In genomic region chr2:187819624-187820023, GRCh38 we compare ENCODE assay signal across 15 cellular contexts.
DNase-seq lines count a peak whose midpoint lies in the region; ATAC-seq and TF ChIP-seq lines count a peak whose summit lies in the region.
"Had no signal": no experiment of that assay in that cellular context is flagged by ENCODE, and none has a peak within 500 bp of the region (broad histone marks: within the 10 kb centered on the region; RNA-seq: fewer than 3 reads in every experiment).

No MANE protein-coding gene starts in this region.

- H3K27ac ChIP-seq in GM23338 (ENCODE audit: low read depth) (no peak overlapping the region), trophoblast cell (ENCODE audit: low read depth, low read length) (no peak overlapping the region)
- H3K27ac ChIP-seq: C4-2B, GM23248 had no signal

- H3K36me3 ChIP-seq in GM23338 (ENCODE audit: insufficient read depth), result no peaks in the 10 kb centered on the region; the same call in 1 of the 2 replicates
- H3K36me3 ChIP-seq in trophoblast cell (ENCODE audit: control insufficient read depth in 1 of 2, insufficient read depth in 2 of 2, low read length in 2 of 2), result no peaks in the 10 kb centered on the region

- H3K23ac ChIP-seq in trophoblast cell (ENCODE audit: low read length), result no peak overlapping the region

- DNase-seq in DMS53 treated with DMSO at 0.1 percent for 48 hours (lab: John Stamatoyannopoulos, UW; ENCODE audit: unreplicated experiment) (peak; percentile 61), GM23338 (ENCODE audit: low spot score) (no peak), NCI-H69 (lab: John Stamatoyannopoulos, UW) (peak; percentile 11), trophoblast cell (peak; percentile 76 to 89), RKO (ENCODE audit: low spot score) (no peak)
- no peak for DNase-seq in stimulated activated naive CD8-positive, alpha-beta T cell treated with anti-CD3 and anti-CD28 coated beads, Interleukin-15, Interleukin-2, amounts not matched to agents 100 U/mL and 50 U/mL, for 24 hours
- DNase-seq: AML-193; Caco-2; CD4-positive, alpha-beta T cell; DMS79 treated with DMSO at 0.1 percent for 48 hours; GM23248; HCEC 1CT; KG1 had no signal

- WGBS in trophoblast cell (ENCODE audit: extremely low coverage, insufficient coverage, insufficient read length), result no CpG with 5 or more reads among the region's 1 CpG

- H3K9me2 ChIP-seq in GM23338 (ENCODE audit: insufficient read depth), result no peaks in the 10 kb centered on the region

- H3K4me3 Mint-ChIP-seq in GM23338, result no peak overlapping the region
- H3K4me3 Mint-ChIP-seq in activated T-helper 17 cell treated with anti-CD3 and anti-CD28 coated beads, Interleukin-2, amount 50 U/mL, for 72 hours, result no peak overlapping the region
- H3K4me3 Mint-ChIP-seq: CD4-positive, alpha-beta T cell had no signal

- H3K4me3 ChIP-seq in GM23338 (no peak overlapping the region), trophoblast cell (ENCODE audit: low read depth, low read length) (no peak overlapping the region)
- H3K4me3 ChIP-seq: GM23248 had no signal

- H2BK12ac ChIP-seq in trophoblast cell (ENCODE audit: low read length), result no peak overlapping the region

- no peak overlapping the region for H3K18ac ChIP-seq in trophoblast cell (ENCODE audit: low read length)

- H3K79me2 ChIP-seq in GM23338 (replicated peaks; ENCODE audit: insufficient read depth) (no peaks in the 10 kb centered on the region), trophoblast cell (ENCODE audit: control insufficient read depth, insufficient read depth, low read length, poor library complexity) (no peaks in the 10 kb centered on the region)

- no peaks in the 10 kb centered on the region for H3K27me3 ChIP-seq in GM23338 (ENCODE audit: insufficient read depth)
- H3K27me3 ChIP-seq in trophoblast cell (ENCODE audit: insufficient read depth, low read length), result no peaks in the 10 kb centered on the region

- H4K12ac ChIP-seq in trophoblast cell (ENCODE audit: low read depth, low read length), result no peak overlapping the region

- peaks cover 16% of the 10 kb centered on the region; the same call in 2 of the 3 replicates for H3K36me3 Mint-ChIP-seq in GM23338 (ENCODE audit: low read depth)
- H3K36me3 Mint-ChIP-seq in activated T-helper 17 cell treated with anti-CD3 and anti-CD28 coated beads, Interleukin-2, amount 50 U/mL, for 72 hours (ENCODE audit: low read depth), result no peaks in the 10 kb centered on the region

- H2BK5ac ChIP-seq in trophoblast cell (ENCODE audit: low read depth, low read length, poor library complexity), result no peak overlapping the region

- H3K9me3 ChIP-seq in trophoblast cell (ENCODE audit: insufficient read depth, low read depth, low read length), result peaks cover 4% of the 10 kb centered on the region
- H3K9me3 ChIP-seq: Caco-2 had no signal

- H3F3A ChIP-seq in GM23338 (replicated peaks; ENCODE audit: low read depth), result no peaks in the 10 kb centered on the region

- H3K4me2 ChIP-seq in GM23338 (no peak overlapping the region), trophoblast cell (ENCODE audit: low read length) (no peak overlapping the region)

- H3K79me1 ChIP-seq in trophoblast cell (ENCODE audit: low read length), result no peaks in the 10 kb centered on the region

- no peak overlapping the region for H2AK5ac ChIP-seq in trophoblast cell (ENCODE audit: low read length)

- TF ChIP-seq CTCF in GM23338 (conservative IDR thresholded peaks at IDR 0.05; ENCODE audit: low read depth in 2 of 2), result no peak

- no peak overlapping the region for H4K8ac ChIP-seq in trophoblast cell (ENCODE audit: low read depth, low read length)

- H3K4ac ChIP-seq in trophoblast cell (ENCODE audit: low read depth, low read length), result no peak overlapping the region

- no peaks in the 10 kb centered on the region for H3K27me3 Mint-ChIP-seq in GM23338 (ENCODE audit: insufficient read depth, low read depth, poor library complexity)
- no peaks in the 10 kb centered on the region for H3K27me3 Mint-ChIP-seq in activated T-helper 17 cell treated with anti-CD3 and anti-CD28 coated beads, Interleukin-2, amount 50 U/mL, for 72 hours
- H3K27me3 Mint-ChIP-seq: CD4-positive, alpha-beta T cell had no signal

- H2AFZ ChIP-seq in GM23338 (no peak overlapping the region), trophoblast cell (ENCODE audit: insufficient read depth, low read length, poor library complexity) (no peak overlapping the region)
- H2AFZ ChIP-seq: GM23248 had no signal

- H3K14ac ChIP-seq in trophoblast cell (ENCODE audit: low read length), result no peak overlapping the region

- H4K91ac ChIP-seq in trophoblast cell (ENCODE audit: low read depth, low read length), result no peak overlapping the region

- H4K20me1 ChIP-seq in GM23338 (replicated peaks; ENCODE audit: insufficient read depth), result no peaks in the 10 kb centered on the region

- peaks cover 18% of the 10 kb centered on the region for H3K9me3 Mint-ChIP-seq in GM23338
- peaks cover 9% of the 10 kb centered on the region for H3K9me3 Mint-ChIP-seq in activated T-helper 17 cell treated with anti-CD3 and anti-CD28 coated beads, Interleukin-2, amount 50 U/mL, for 72 hours
- H3K9me3 Mint-ChIP-seq: CD4-positive, alpha-beta T cell had no signal

- H3K4me1 ChIP-seq in GM23338 (ENCODE audit: insufficient read depth) (no peaks in the 10 kb centered on the region), trophoblast cell (ENCODE audit: control insufficient read depth in 1 of 2, insufficient read depth in 2 of 2, low read length in 2 of 2) (no peaks in the 10 kb centered on the region)
- H3K4me1 ChIP-seq: Caco-2 had no signal

- H3K9ac ChIP-seq in trophoblast cell (ENCODE audit: low read length), result no peak overlapping the region
- H3K9ac ChIP-seq: GM23248 had no signal

- no peaks in the 10 kb centered on the region for H3K4me1 Mint-ChIP-seq in GM23338
- H3K4me1 Mint-ChIP-seq in activated T-helper 17 cell treated with anti-CD3 and anti-CD28 coated beads, Interleukin-2, amount 50 U/mL, for 72 hours, result no peaks in the 10 kb centered on the region

- no peak for ATAC-seq in GM23338
- ATAC-seq in activated T-helper 17 cell treated with anti-CD3 and anti-CD28 coated beads, Interleukin-2, amount 50 U/mL, for 72 hours (replicated peaks), result no peak
- no peak for ATAC-seq in stimulated activated naive CD8-positive, alpha-beta T cell treated with anti-CD3 and anti-CD28 coated beads, Interleukin-15, Interleukin-2, amounts not matched to agents 100 U/mL and 50 U/mL, for 24 hours

- 0 out of 2 replicates have a peak overlapping the region, but pooled peaks have one; percentile 31 for H3K27ac Mint-ChIP-seq in GM23338
- no peak overlapping the region for H3K27ac Mint-ChIP-seq in activated T-helper 17 cell treated with anti-CD3 and anti-CD28 coated beads, Interleukin-2, amount 50 U/mL, for 72 hours
- H3K27ac Mint-ChIP-seq: CD4-positive, alpha-beta T cell had no signal

- no peak overlapping the region for H2BK120ac ChIP-seq in trophoblast cell (ENCODE audit: insufficient read depth, low read length, poor library complexity)

Comparison
In these comparisons a context has a peak if more than half of its experiments do, and no peak if none do; other contexts are left out.
1. DNase-seq: peak in DMS53 treated with DMSO at 0.1 percent for 48 hours (single experiment), NCI-H69 (single experiment) and trophoblast cell (2 of 2); none in GM23338 (single experiment), stimulated activated naive CD8-positive, alpha-beta T cell treated with anti-CD3 and anti-CD28 coated beads, Interleukin-15, Interleukin-2, amounts not matched to agents 100 U/mL and 50 U/mL, for 24 hours (single experiment) and RKO (single experiment).